19 cellular contexts compared by ENCODE assay signal in the genomic region with DNA sequence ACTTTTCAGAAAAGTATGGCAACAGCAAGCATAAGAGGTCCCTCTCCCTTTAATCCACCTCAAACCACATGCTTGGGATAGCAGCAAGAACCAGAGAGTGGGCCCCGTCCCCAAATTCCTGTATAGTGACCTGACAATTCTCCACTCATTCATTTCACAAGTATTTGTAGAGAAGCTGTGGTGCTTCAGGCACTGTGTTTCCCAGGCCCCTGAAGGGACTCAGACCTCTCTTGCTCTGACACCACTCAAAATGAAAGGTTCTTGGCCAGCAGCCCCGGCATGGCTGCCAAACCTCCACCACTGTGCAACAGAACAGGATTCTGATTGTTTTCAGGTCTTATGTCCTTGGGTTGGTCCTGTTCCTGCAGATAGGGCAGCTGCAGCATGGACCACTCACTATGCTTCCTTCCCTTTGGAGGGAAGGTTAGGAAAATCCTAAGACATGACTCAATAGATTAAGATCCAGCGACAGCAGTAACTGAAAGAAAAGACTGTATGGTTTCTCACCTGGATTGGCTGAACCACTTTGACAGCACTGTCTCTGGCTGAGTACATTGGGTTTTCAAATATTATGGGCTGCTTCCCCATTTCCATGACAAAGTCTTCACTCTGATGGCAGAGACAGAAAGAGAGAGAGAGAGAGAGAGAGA.
DNase-seq lines count a peak whose midpoint lies in the region; ATAC-seq, FAIRE-seq and TF ChIP-seq lines count a peak whose summit lies in the region.
"Had no signal": no experiment of that assay in that cellular context is flagged by ENCODE, and none has a peak within 500 bp of the region (broad histone marks: within the 10 kb centered on the region; RNA-seq: fewer than 3 reads in every experiment).

No MANE protein-coding gene starts in this region.

- TF ChIP-seq CTCF in endothelial cell of umbilical vein (IDR thresholded peaks at IDR 0.05; ENCODE audit: extremely low read depth in 1 of 2, insufficient read depth in 1 of 2, low read depth in 1 of 2, low read length in 2 of 2), result no peak

- H3K36me3 ChIP-seq in endothelial cell of umbilical vein (ENCODE audit: control insufficient read depth in 2 of 2, extremely low read depth in 1 of 2, insufficient read depth in 2 of 2, low read length in 2 of 2), result no peaks in the 10 kb centered on the region
- H3K36me3 ChIP-seq: HAP-1 had no signal

- peak; percentile 95 for ATAC-seq in left ventricle myocardium superior
- ATAC-seq in GM21423 (IDR thresholded peaks at IDR 0.05; ENCODE audit: unreplicated experiment), result no peak

- no peaks in the 10 kb centered on the region for H3K36me3 Mint-ChIP-seq in activated T-cell treated with anti-CD3 and anti-CD28 coated beads, Interleukin-2, amount 50 U/mL, for 24 hours (ENCODE audit: low read depth)
- H3K36me3 Mint-ChIP-seq: CD4-positive, CD25-positive, alpha-beta regulatory T cell had no signal

- no peak overlapping the region for H3K4me3 ChIP-seq in endothelial cell of umbilical vein (replicated peaks in 1 of 3; ENCODE audit: insufficient read depth in 1 of 3, low read depth in 1 of 3, low read length in 3 of 3)
- H3K4me3 ChIP-seq: HAP-1 had no signal

- H3K4me2 ChIP-seq in endothelial cell of umbilical vein (ENCODE audit: insufficient read depth, low read length), result no peak overlapping the region
- H3K4me2 ChIP-seq: KMS-11 had no signal

- DNase-seq in HT1080 (ENCODE audit: low read depth) (peak; percentile 8), endothelial cell of umbilical vein (ENCODE audit: low read depth, low spot score) (peak; percentile 41), left ventricle myocardium superior (peak; percentile 75), NCI-H1930 (lab: John Stamatoyannopoulos, UW) (no peak), LoVo (ENCODE audit: low spot score) (no peak)
- DNase-seq in activated T-cell treated with anti-CD3 and anti-CD28 coated beads, Interleukin-2, amount 50 U/mL, for 24 hours, result no peak
- DNase-seq: CD4-positive, CD25-positive, alpha-beta regulatory T cell; DMS53; NCI-H1092 treated with DMSO at 0.1 percent for 48 hours; NCI-H1694; NCI-H526; NK-92 treated with Interleukin-12 subunit alpha and Interleukin-12 subunit beta, amount 100 ng/mL, for 24 hours; RPMI8226 had no signal

- no peak overlapping the region for H3K27ac Mint-ChIP-seq in activated T-cell treated with anti-CD3 and anti-CD28 coated beads, Interleukin-2, amount 50 U/mL, for 24 hours
- H3K27ac Mint-ChIP-seq: B cell had no signal

- H3K27me3 Mint-ChIP-seq in activated T-cell treated with anti-CD3 and anti-CD28 coated beads, Interleukin-2, amount 50 U/mL, for 24 hours, result no peaks in the 10 kb centered on the region
- H3K27me3 Mint-ChIP-seq: B cell had no signal

- no peaks in the 10 kb centered on the region for H4K20me1 ChIP-seq in endothelial cell of umbilical vein (replicated peaks; ENCODE audit: control insufficient read depth, extremely low read depth, insufficient read depth, low read length)

- H3K4me1 ChIP-seq in endothelial cell of umbilical vein (ENCODE audit: control insufficient read depth, extremely low read depth, insufficient read depth, low read length), result peaks cover 3% of the 10 kb centered on the region
- H3K4me1 ChIP-seq: HAP-1 had no signal

- no peak for TF ChIP-seq RAD21 in Ishikawa (IDR thresholded peaks at IDR 0.05; ENCODE audit: low read depth)

- no peaks in the 10 kb centered on the region for H3K9me1 ChIP-seq in endothelial cell of umbilical vein (replicated peaks; ENCODE audit: control insufficient read depth, extremely low read depth, insufficient read depth, low read length)

- intact Hi-C loops in endothelial cell of umbilical vein (cut with micrococcal nuclease) (no loop called here), left ventricle myocardium superior (cut with micrococcal nuclease) (no loop called here)

- no peak for TF ChIP-seq POLR2A in endothelial cell of umbilical vein (IDR thresholded peaks at IDR 0.05; ENCODE audit: low read depth, low read length)

- POLR2A ChIA-PET in endothelial cell of umbilical vein (lab: Charles Lee), result no interaction called here

- H3K27ac ChIP-seq in endothelial cell of umbilical vein (ENCODE audit: insufficient read depth, low read depth, low read length), result no peak overlapping the region
- H3K27ac ChIP-seq: HL-60, KMS-11 had no signal

- no peaks in the 10 kb centered on the region for H3K4me1 Mint-ChIP-seq in activated T-cell treated with anti-CD3 and anti-CD28 coated beads, Interleukin-2, amount 50 U/mL, for 24 hours (ENCODE audit: low read depth)
- H3K4me1 Mint-ChIP-seq: B cell; CD4-positive, CD25-positive, alpha-beta regulatory T cell had no signal

- H3K9me3 Mint-ChIP-seq in activated T-cell treated with anti-CD3 and anti-CD28 coated beads, Interleukin-2, amount 50 U/mL, for 24 hours, result no peaks in the 10 kb centered on the region

- dilution Hi-C loops in endothelial cell of umbilical vein (cut with MboI; ENCODE audit: extremely low pct_ligation_motif_present, low sequenced_read_pairs), result no loop called here

- TF ChIP-seq EP300 in Ishikawa (IDR thresholded peaks at IDR 0.05; ENCODE audit: borderline replicate concordance), result no peak

- H3K27me3 ChIP-seq in endothelial cell of umbilical vein (ENCODE audit: control insufficient read depth in 2 of 2, insufficient read depth in 2 of 2, low read length in 2 of 2), result no peaks in the 10 kb centered on the region

- H3K4me3 Mint-ChIP-seq in activated T-cell treated with anti-CD3 and anti-CD28 coated beads, Interleukin-2, amount 50 U/mL, for 24 hours, result no peak overlapping the region
- H3K4me3 Mint-ChIP-seq: B cell; CD4-positive, CD25-positive, alpha-beta regulatory T cell had no signal

- CTCF ChIA-PET in endothelial cell of umbilical vein (lab: Charles Lee), result interaction anchor here (1.7 to 8.5 kb wide), 2 partner anchors 27 to 85 kb away, joined by 4 to 217 read pairs; no protein-coding TSS in a partner anchor

- FAIRE-seq in endothelial cell of umbilical vein (lab: Jason Lieb, UNC), result no peak

- no peak overlapping the region for H2AFZ ChIP-seq in endothelial cell of umbilical vein (ENCODE audit: low read depth, low read length)

- H3K79me2 ChIP-seq in endothelial cell of umbilical vein (ENCODE audit: control insufficient read depth, insufficient read depth, low read length), result no peaks in the 10 kb centered on the region

- no peak overlapping the region for H3K9ac ChIP-seq in endothelial cell of umbilical vein (replicated peaks; ENCODE audit: extremely low read depth, insufficient read depth, low read length)
- H3K9ac ChIP-seq: KMS-11 had no signal

- no peaks in the 10 kb centered on the region for H3K9me3 ChIP-seq in endothelial cell of umbilical vein (replicated peaks; ENCODE audit: control insufficient read depth, insufficient read depth, low read length)
- H3K9me3 ChIP-seq: HAP-1 had no signal

- no TSS peak for BruUV-seq in endothelial cell of umbilical vein (replicated peaks; lab: Mats Ljungman, UMichigan)

TF ChIP-seq in Ishikawa, 13 proteins besides CTCF, POLR2A, EP300 and RAD21:
- TF ChIP-seq TEAD4 (IDR thresholded peaks at IDR 0.05), result no peak
- TF ChIP-seq EGR1 (IDR thresholded peaks at IDR 0.05), result no peak
- TF ChIP-seq YY1 (IDR thresholded peaks at IDR 0.05; ENCODE audit: low read depth), result 0 out of 2 replicates have a peak, but pooled peaks have one; percentile 23

TF ChIP-seq in endothelial cell of umbilical vein, 7 proteins besides CTCF, POLR2A, EP300 and RAD21:
- TF ChIP-seq MYC (IDR thresholded peaks at IDR 0.05; ENCODE audit: low read depth, low read length) (no peak), GATA2 (IDR thresholded peaks at IDR 0.05; ENCODE audit: insufficient read depth, insufficient read length, low read depth, low read length) (peak; percentile 36)

Comparison
In these comparisons a context has a peak if more than half of its experiments do, and no peak if none do; other contexts are left out.
1. DNase-seq: peak in HT1080 (single experiment), endothelial cell of umbilical vein (single experiment) and left ventricle myocardium superior (single experiment); none in NCI-H1930 (0 of 2), activated T-cell treated with anti-CD3 and anti-CD28 coated beads, Interleukin-2, amount 50 U/mL, for 24 hours (single experiment) and LoVo (single experiment).